8 cellular contexts compared by ENCODE assay signal in genomic region chr18:54357082-54357659, GRCh38. TPM values are rescaled to one million over a fixed set of nuclear protein-coding genes. Genes with fewer than 3 reads are reported as not detected.
DNase-seq lines count a peak whose midpoint lies in the region; ATAC-seq and TF ChIP-seq lines count a peak whose summit lies in the region.

No MANE protein-coding gene starts in this region.

- peak; percentile 78 for DNase-seq in NCI-H1105 treated with DMSO at 0.1 percent for 48 hours (lab: John Stamatoyannopoulos, UW)
- DNase-seq in NCI-H1105 (lab: John Stamatoyannopoulos, UW), result no peak
- peak; percentile 2 for DNase-seq in HFF-Myc (ENCODE audit: extremely low read depth, low read depth)
- peak; percentile 80 for DNase-seq in NCI-H82 (lab: John Stamatoyannopoulos, UW)
- DNase-seq in coronary artery (ENCODE audit: low spot score), result no peak
- DNase-seq in mucosa of descending colon, result peak in 1 of 3 donors; percentile 9
- DNase-seq in COLO668 (lab: John Stamatoyannopoulos, UW; ENCODE audit: unreplicated experiment), result no peak

- no peaks in the 10 kb centered on the region for H3K36me3 ChIP-seq in mucosa of descending colon (ENCODE audit: low read depth)

- no peak for TF ChIP-seq CTCF in HFF-Myc (IDR thresholded peaks at IDR 0.05; ENCODE audit: low read depth, low read length, missing control alignments)
- TF ChIP-seq CTCF in coronary artery (IDR thresholded peaks at IDR 0.05), result no peak
- no peak for TF ChIP-seq CTCF in mucosa of descending colon (IDR thresholded peaks at IDR 0.05)

- ATAC-seq in mucosa of descending colon (peak; percentile 14), HG03097 (IDR thresholded peaks at IDR 0.05; ENCODE audit: low FRiP score, unreplicated experiment) (no peak)

- H3K9me3 ChIP-seq in mucosa of descending colon, result no peaks in the 10 kb centered on the region

- intact Hi-C loops in mucosa of descending colon (cut with DNase I, micrococcal nuclease), result no loop called here

- H3K4me3 ChIP-seq in HFF-Myc (replicated peaks; ENCODE audit: low read depth, low read length) (peak overlapping the region; percentile 75), coronary artery (peak overlapping the region; percentile 95), mucosa of descending colon (peak overlapping the region; percentile 54)

- H3K4me1 ChIP-seq in mucosa of descending colon (ENCODE audit: low read depth), result no peaks in the 10 kb centered on the region

- peak overlapping the region in 1 of 2 donors; percentile 71 for H3K27ac ChIP-seq in coronary artery

RNA-seq across cellular contexts. Expression of gene STARD6, which starts 0.5 kb away (rescaled TPM):
- not detected for total RNA-seq in mucosa of descending colon

RNA-seq across cellular contexts. Expression of gene C18orf54, which starts 0.5 kb away (rescaled TPM):
- 1 to 10 TPM; 2.1 to 3.7 (median 3.1) TPM for total RNA-seq in mucosa of descending colon

Comparison
In these comparisons a context has a peak if more than half of its experiments do, and no peak if none do; other contexts are left out.
1. DNase-seq: peak in NCI-H1105 treated with DMSO at 0.1 percent for 48 hours (single experiment), HFF-Myc (single experiment) and NCI-H82 (single experiment); none in NCI-H1105 (single experiment), coronary artery (single experiment) and COLO668 (single experiment).
2. Peak in every context shown above with its lines, with median percentiles within 50 percentile points of each other: H3K4me3 ChIP-seq.